ENCODE assay signal across 22 cellular contexts in the genomic region with DNA sequence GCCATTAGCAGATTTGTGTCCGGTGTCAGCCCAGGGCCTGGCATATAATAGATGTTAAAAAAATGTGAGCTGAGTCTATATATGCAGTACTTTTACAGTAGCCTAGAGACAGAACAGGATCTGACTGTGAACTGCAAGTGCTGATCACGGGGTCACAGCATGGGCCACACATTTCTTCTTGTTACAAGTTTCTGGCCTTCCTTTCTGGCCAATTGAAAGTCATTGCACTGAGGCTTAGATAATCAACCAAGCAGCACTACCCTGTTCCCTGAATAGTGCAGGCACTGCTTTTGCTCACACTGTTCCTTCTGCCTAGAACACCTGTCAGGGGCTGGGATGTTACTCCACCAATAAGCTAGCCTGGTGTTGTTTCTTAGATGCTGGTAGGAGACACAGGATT. TPM values are rescaled to one million over a fixed set of nuclear protein-coding genes. Genes with fewer than 3 reads are reported as not detected.
A peak's percentile ranks its signal among the peaks of the same experiment; 100 is the strongest.
DNase-seq lines count a peak whose midpoint lies in the region; ATAC-seq and TF ChIP-seq lines count a peak whose summit lies in the region.
"Had no signal": no experiment of that assay in that cellular context is flagged by ENCODE, and none has a peak within 500 bp of the region (broad histone marks: within the 10 kb centered on the region; RNA-seq: fewer than 3 reads in every experiment).

No MANE protein-coding gene starts in this region.

- no peak overlapping the region for H3K4me3 ChIP-seq in gastroesophageal sphincter
- no peak overlapping the region for H3K4me3 ChIP-seq in rectal smooth muscle tissue (ENCODE audit: low read length)
- no peak overlapping the region for H3K4me3 ChIP-seq in vagina
- H3K4me3 ChIP-seq: A549, PC-9 had no signal

- no peak for TF ChIP-seq EP300 in gastroesophageal sphincter (IDR thresholded peaks at IDR 0.05)

- H3K9me3 ChIP-seq in gastroesophageal sphincter (no peaks in the 10 kb centered on the region), vagina (no peaks in the 10 kb centered on the region)
- H3K9me3 ChIP-seq: A549, BE2C had no signal

- H3K27me3 ChIP-seq in gastroesophageal sphincter (no peaks in the 10 kb centered on the region), rectal smooth muscle tissue (ENCODE audit: control insufficient read depth, insufficient read depth, low read length) (no peaks in the 10 kb centered on the region), vagina (no peaks in the 10 kb centered on the region)
- H3K27me3 ChIP-seq: BE2C had no signal

- H3K9ac ChIP-seq in rectal smooth muscle tissue (ENCODE audit: low read length) = no peak overlapping the region

- DNase-seq in vagina (ENCODE audit: extremely low spot score in 2 of 2) (no peak), AML-193 (lab: John Stamatoyannopoulos, UW) (no peak)
- DNase-seq: BE2C, EL, GF-D8, H7, MM.1S, NCI-H1048, NCI-H1417 treated with DMSO at 0.1 percent for 48 hours, NCI-H187, NCI-H226, NCI-H510A treated with DMSO at 0.1 percent for 48 hours, NCI-H748 treated with DMSO at 0.1 percent for 48 hours, PC-9, RPMI8226, SHP77 had no signal

- H3K27ac ChIP-seq in gastroesophageal sphincter (peak overlapping the region; percentile 77 to 97 (median 87)), rectal smooth muscle tissue (ENCODE audit: low read depth, low read length) (peak overlapping the region; percentile 19), vagina (peak overlapping the region; percentile 56)
- H3K27ac ChIP-seq: PC-9 had no signal

- H3K4me3 Mint-ChIP-seq in brain = no peak overlapping the region

- H3K9me3 Mint-ChIP-seq in brain = peaks cover 0 to 3% (median 0%) of the 10 kb centered on the region in 5 experiments

- H3K27ac Mint-ChIP-seq in brain = peak overlapping the region in 4 of 5 experiments; percentile 56 to 84 (median 71)

- intact Hi-C loops in vagina (cut with DNase I) = no loop called here

- peaks cover 18% of the 10 kb centered on the region for H3K27me3 Mint-ChIP-seq in brain

- no peaks in the 10 kb centered on the region for H3K36me3 Mint-ChIP-seq in brain

- no peak for TF ChIP-seq CTCF in brain (conservative IDR thresholded peaks at IDR 0.05)
- no peak for TF ChIP-seq CTCF in gastroesophageal sphincter (IDR thresholded peaks at IDR 0.05)
- TF ChIP-seq CTCF in vagina (IDR thresholded peaks at IDR 0.05) = no peak

- WGBS in gastroesophageal sphincter (ENCODE audit: low coverage in 1 of 2), 2 donors = 38 to 46% methylated on average over 1 to 2 of the region's 2 CpGs

- ATAC-seq in gastroesophageal sphincter (peak; percentile 23), GM21367 (IDR thresholded peaks at IDR 0.05; ENCODE audit: unreplicated experiment) (no peak), HG02938 (IDR thresholded peaks at IDR 0.05; ENCODE audit: unreplicated experiment) (no peak)

- H3K4me1 ChIP-seq in gastroesophageal sphincter (peaks cover 0 to 63% (median 34%) of the 10 kb centered on the region in 3 donors), rectal smooth muscle tissue (ENCODE audit: control insufficient read depth, insufficient read depth, low read length) (peaks cover 13% of the 10 kb centered on the region), vagina (peaks cover 38% of the 10 kb centered on the region)

- H3K36me3 ChIP-seq in gastroesophageal sphincter (no peaks in the 10 kb centered on the region), rectal smooth muscle tissue (ENCODE audit: control insufficient read depth, insufficient read depth, low read length) (no peaks in the 10 kb centered on the region), vagina (no peaks in the 10 kb centered on the region)
- H3K36me3 ChIP-seq: BE2C had no signal

- peaks cover 30% of the 10 kb centered on the region for H3K4me1 Mint-ChIP-seq in brain

- no peak for TF ChIP-seq POLR2A in gastroesophageal sphincter (IDR thresholded peaks at IDR 0.05)
- TF ChIP-seq POLR2A in vagina (IDR thresholded peaks at IDR 0.05) = no peak

RNA-seq across cellular contexts. Expression of a gene that starts 5.4 kb away (rescaled TPM):
- polyA plus RNA-seq in brain (ENCODE audit: insufficient read depth, low read depth, low replicate concordance) = 5.8 TPM
- 100 to 1,000 TPM in 1 of 4 donors, 10 to 100 TPM in 3; 33.8 to 126 (median 58.7) TPM for total RNA-seq in gastroesophageal sphincter
- 24.1 TPM for total RNA-seq in vagina

RNA-seq across cellular contexts. Expression of a gene that starts 21.1 kb away (rescaled TPM):
- 13.2 TPM for polyA plus RNA-seq in brain (ENCODE audit: insufficient read depth, low read depth, low replicate concordance)
- 100 to 1,000 TPM in 1 of 4 donors, 10 to 100 TPM in 3; 34.2 to 136 (median 45.4) TPM for total RNA-seq in gastroesophageal sphincter
- 125 TPM for total RNA-seq in vagina

RNA-seq across cellular contexts. Expression of a gene that starts 28.8 kb away (rescaled TPM):
- polyA plus RNA-seq in brain (ENCODE audit: insufficient read depth, low read depth, low replicate concordance) = 27.4 TPM
- total RNA-seq in gastroesophageal sphincter (10 to 100 TPM in 3 of 4 donors, 1 to 10 TPM in 1; 6.7 to 24.2 (median 19.2) TPM), vagina (28.0 TPM)

Comparison
In these comparisons a context has a peak if more than half of its experiments do, and no peak if none do; other contexts are left out.
1. H3K27ac ChIP-seq: peak in every context shown above with its lines; median percentile 87 in gastroesophageal sphincter; 56 in vagina; 19 in rectal smooth muscle tissue.